21 cellular contexts compared by ENCODE assay signal in the genomic region with DNA sequence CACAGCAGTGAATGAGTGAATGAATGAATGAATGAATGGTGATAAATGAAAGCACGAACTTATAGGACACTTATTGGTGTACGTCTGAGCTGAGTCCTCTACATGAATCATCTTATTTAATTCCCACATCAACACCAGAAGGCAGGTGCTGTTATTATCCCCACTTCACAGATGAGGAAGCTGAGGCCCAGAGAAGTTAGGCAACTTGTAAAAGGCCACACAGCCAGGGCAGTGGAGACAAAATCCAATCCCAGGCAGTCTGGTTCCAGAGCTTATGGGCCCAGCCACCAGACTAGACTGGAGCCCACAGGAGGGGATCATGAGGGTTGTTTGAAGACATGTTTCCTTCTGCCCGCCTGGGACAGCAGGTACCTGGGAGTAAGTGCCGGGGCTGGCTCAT.
A peak's percentile ranks its signal among the peaks of the same experiment; 100 is the strongest.
DNase-seq lines count a peak whose midpoint lies in the region; ATAC-seq, FAIRE-seq and TF ChIP-seq lines count a peak whose summit lies in the region.
"Had no signal": no experiment of that assay in that cellular context is flagged by ENCODE, and none has a peak within 500 bp of the region (broad histone marks: within the 10 kb centered on the region; RNA-seq: fewer than 3 reads in every experiment).

No MANE protein-coding gene starts in this region.

- FAIRE-seq in urothelium cell line (lab: Jason Lieb, UNC) = peak; percentile 95
- FAIRE-seq: G401.6 had no signal

- no peak for DNase-seq in WERI-Rb-1
- DNase-seq in neuronal stem cell (ENCODE audit: low spot score) = no peak
- DNase-seq in urothelium cell line (ENCODE audit: low spot score) = no peak
- no peak for DNase-seq in activated CD8-positive, alpha-beta T cell treated with anti-CD3 and anti-CD28 coated beads for 36 hours
- no peak for DNase-seq in stimulated activated CD4-positive, alpha-beta T cell treated with anti-CD3 and anti-CD28 coated beads, Interleukin-12 subunit alpha, Interleukin-12 subunit beta, amount 100 ng/mL, for 4 hours
- no peak for DNase-seq in breast epithelium (ENCODE audit: low spot score in 2 of 2)
- DNase-seq: Caco-2; CD8-positive, alpha-beta T cell; H9; HFFc6; NCI-H1048; NCI-H1694; NCI-H2029 treated with DMSO at 0.1 percent for 48 hours; NCI-H226; NCI-H510A; RPMI8226; SHP77 had no signal

- no peaks in the 10 kb centered on the region for H3K79me1 ChIP-seq in neuronal stem cell (ENCODE audit: low read depth, low read length)

- H3K36me3 ChIP-seq in WERI-Rb-1 (no peaks in the 10 kb centered on the region), ectodermal cell (ENCODE audit: control insufficient read depth, insufficient read depth, low read length) (no peaks in the 10 kb centered on the region), neuronal stem cell (replicated peaks in 1 of 2; ENCODE audit: control insufficient read depth in 2 of 2, insufficient read depth in 2 of 2, low read length in 2 of 2) (no peaks in the 10 kb centered on the region), breast epithelium (no peaks in the 10 kb centered on the region)

- no peak overlapping the region for H2BK5ac ChIP-seq in neuronal stem cell (ENCODE audit: low read length)

- H3K4me3 ChIP-seq in WERI-Rb-1 (ENCODE audit: low read depth, low read length) (no peak overlapping the region), ectodermal cell (ENCODE audit: insufficient read depth, low read depth, low read length) (no peak overlapping the region), neuronal stem cell (ENCODE audit: low read length in 2 of 2) (no peak overlapping the region), breast epithelium (no peak overlapping the region)
- H3K4me3 ChIP-seq: GM23338 had no signal

- H3K18ac ChIP-seq in neuronal stem cell (ENCODE audit: low read length) = peak overlapping the region; percentile 83

- no peak overlapping the region for H3K4me2 ChIP-seq in neuronal stem cell (ENCODE audit: insufficient read depth, low read length, poor library complexity, severe bottlenecking)
- H3K4me2 ChIP-seq: GM23338 had no signal

- no peaks in the 10 kb centered on the region for H3K9me3 ChIP-seq in WERI-Rb-1 (ENCODE audit: severe bottlenecking)
- no peaks in the 10 kb centered on the region for H3K9me3 ChIP-seq in ectodermal cell (ENCODE audit: control insufficient read depth, low read length)
- no peaks in the 10 kb centered on the region for H3K9me3 ChIP-seq in neuronal stem cell (replicated peaks in 1 of 2; ENCODE audit: control insufficient read depth in 2 of 2, insufficient read depth in 1 of 2, low read depth in 1 of 2, low read length in 2 of 2)
- peaks cover 0 to 1% of the 10 kb centered on the region in 2 donors for H3K9me3 ChIP-seq in breast epithelium
- H3K9me3 ChIP-seq: Caco-2 had no signal

- H3K23ac ChIP-seq in neuronal stem cell (ENCODE audit: low read depth, low read length, poor library complexity) = no peak overlapping the region

- peak overlapping the region; percentile 8 for H2BK120ac ChIP-seq in neuronal stem cell (ENCODE audit: low read depth, low read length)

- H2BK12ac ChIP-seq in neuronal stem cell (ENCODE audit: low read length) = peak overlapping the region; percentile 36

- H3K27me3 ChIP-seq in WERI-Rb-1 (ENCODE audit: insufficient read depth, low read depth, severe bottlenecking) = no peaks in the 10 kb centered on the region
- H3K27me3 ChIP-seq in ectodermal cell (ENCODE audit: control insufficient read depth, insufficient read depth, low read length, poor library complexity, severe bottlenecking) = no peaks in the 10 kb centered on the region
- H3K27me3 ChIP-seq in neuronal stem cell (ENCODE audit: control insufficient read depth in 3 of 3, insufficient read depth in 3 of 3, low read depth in 1 of 3, low read length in 3 of 3) = no peaks in the 10 kb centered on the region
- no peaks in the 10 kb centered on the region for H3K27me3 ChIP-seq in breast epithelium

- no peak for TF ChIP-seq CTCF in WERI-Rb-1 (IDR thresholded peaks at IDR 0.05; ENCODE audit: low read depth, low read length)
- TF ChIP-seq CTCF in activated CD8-positive, alpha-beta T cell treated with anti-CD3 and anti-CD28 coated beads for 36 hours (IDR thresholded peaks at IDR 0.05) = no peak
- no peak for TF ChIP-seq CTCF in breast epithelium (IDR thresholded peaks at IDR 0.05)

- H3K27me3 Mint-ChIP-seq in activated CD8-positive, alpha-beta T cell treated with anti-CD3 and anti-CD28 coated beads for 36 hours = peaks cover 6% of the 10 kb centered on the region
- H3K27me3 Mint-ChIP-seq: IgD-negative memory B cell had no signal

- no peaks in the 10 kb centered on the region for H3K9me3 Mint-ChIP-seq in activated CD8-positive, alpha-beta T cell treated with anti-CD3 and anti-CD28 coated beads for 36 hours
- H3K9me3 Mint-ChIP-seq: CD8-positive, alpha-beta T cell had no signal

- H2AK5ac ChIP-seq in neuronal stem cell (ENCODE audit: low read depth, low read length) = peak overlapping the region; percentile 91

- no peak overlapping the region for H4K91ac ChIP-seq in neuronal stem cell (ENCODE audit: low read depth, low read length, poor library complexity)

- H3K4me1 Mint-ChIP-seq in activated CD8-positive, alpha-beta T cell treated with anti-CD3 and anti-CD28 coated beads for 36 hours (ENCODE audit: low read depth) = no peaks in the 10 kb centered on the region
- H3K4me1 Mint-ChIP-seq: IgD-negative memory B cell had no signal

- no peak overlapping the region for H3K4me3 Mint-ChIP-seq in activated CD8-positive, alpha-beta T cell treated with anti-CD3 and anti-CD28 coated beads for 36 hours
- H3K4me3 Mint-ChIP-seq: CD8-positive, alpha-beta T cell; GM23338; H9; HFFc6; IgD-negative memory B cell had no signal

- peaks cover 53% of the 10 kb centered on the region for H3K4me1 ChIP-seq in ectodermal cell (ENCODE audit: control insufficient read depth, insufficient read depth, low read length)
- H3K4me1 ChIP-seq in neuronal stem cell (ENCODE audit: control insufficient read depth in 2 of 2, insufficient read depth in 1 of 2, low read depth in 1 of 2, low read length in 2 of 2) = peaks cover 38 to 66% of the 10 kb centered on the region in 2 donors
- H3K4me1 ChIP-seq in breast epithelium = peaks cover 0 to 8% of the 10 kb centered on the region in 2 donors

- no peak overlapping the region for H3K14ac ChIP-seq in neuronal stem cell (ENCODE audit: low read length)

- intact Hi-C loops in activated CD8-positive, alpha-beta T cell treated with anti-CD3 and anti-CD28 coated beads for 36 hours (cut with micrococcal nuclease) = no loop called here
- intact Hi-C loops in breast epithelium (cut with DNase I; ENCODE audit: low total_unique reads) = no loop called here

- no peak overlapping the region for H3K9ac ChIP-seq in neuronal stem cell (ENCODE audit: low read depth, low read length, poor library complexity)

- H2BK15ac ChIP-seq in neuronal stem cell (ENCODE audit: low read length) = peak overlapping the region; percentile 82

- H4K8ac ChIP-seq in neuronal stem cell (ENCODE audit: low read depth, low read length) = no peak overlapping the region

- CTCF ChIA-PET in activated CD8-positive, alpha-beta T cell treated with anti-CD3 and anti-CD28 coated beads for 36 hours (lab: Charles Lee) = no interaction called here

- no peak for ATAC-seq in activated CD8-positive, alpha-beta T cell treated with anti-CD3 and anti-CD28 coated beads for 36 hours
- ATAC-seq: CD8-positive, alpha-beta T cell; GM23338 had no signal

- H3K27ac ChIP-seq in WERI-Rb-1 = peak overlapping the region; percentile 75
- peak overlapping the region; percentile 22 for H3K27ac ChIP-seq in ectodermal cell (ENCODE audit: insufficient read depth, low read depth, low read length, poor library complexity, severe bottlenecking)
- no peak overlapping the region for H3K27ac ChIP-seq in neuronal stem cell (replicated peaks; ENCODE audit: low read length)
- H3K27ac ChIP-seq in breast epithelium = no peak overlapping the region

- no peak for TF ChIP-seq POLR2A in breast epithelium (IDR thresholded peaks at IDR 0.05)

- H3K4ac ChIP-seq in neuronal stem cell (ENCODE audit: low read length) = no peak overlapping the region

- POLR2A ChIA-PET in activated CD8-positive, alpha-beta T cell treated with anti-CD3 and anti-CD28 coated beads for 36 hours (lab: Charles Lee) = no interaction called here

- WGBS in ectodermal cell, 2 experiments = 77 to 80% methylated on average over 4 of the region's 4 CpGs
- no CpG with 5 or more reads among the region's 4 CpGs for WGBS in neuronal stem cell (ENCODE audit: extremely low coverage in 2 of 2, insufficient read length in 2 of 2, insufficient replicate concordance in 1 of 2), 2 donors

- H3K36me3 Mint-ChIP-seq in activated CD8-positive, alpha-beta T cell treated with anti-CD3 and anti-CD28 coated beads for 36 hours (ENCODE audit: low read depth) = no peaks in the 10 kb centered on the region
- H3K36me3 Mint-ChIP-seq: CD8-positive, alpha-beta T cell had no signal

- H3K27ac Mint-ChIP-seq in activated CD8-positive, alpha-beta T cell treated with anti-CD3 and anti-CD28 coated beads for 36 hours = no peak overlapping the region
- H3K27ac Mint-ChIP-seq: CD8-positive, alpha-beta T cell; GM23338; H9; HFFc6; IgD-negative memory B cell had no signal

- H2AFZ ChIP-seq in neuronal stem cell (ENCODE audit: low read length) = no peak overlapping the region

Comparison
In these comparisons a context has a peak if more than half of its experiments do, and no peak if none do; other contexts are left out.
1. H3K27ac ChIP-seq: peak in WERI-Rb-1 (single experiment) and ectodermal cell (single experiment); none in neuronal stem cell (single experiment) and breast epithelium (0 of 2).